Comparison of ENCODE assay signal across 21 cellular contexts in genomic region chr2:178394816-178395215, GRCh38. TPM values are rescaled to one million over a fixed set of nuclear protein-coding genes. Genes with fewer than 3 reads are reported as not detected.
DNase-seq lines count a peak whose midpoint lies in the region; TF ChIP-seq lines count a peak whose summit lies in the region.
"Had no signal": no experiment of that assay in that cellular context is flagged by ENCODE, and none has a peak within 500 bp of the region (broad histone marks: within the 10 kb centered on the region; RNA-seq: fewer than 3 reads in every experiment).

No MANE protein-coding gene starts in this region.

- no peaks in the 10 kb centered on the region for H3F3A ChIP-seq in SK-N-SH (replicated peaks; ENCODE audit: insufficient read depth)

- no peak overlapping the region for H3K4me3 Mint-ChIP-seq in mesothelial cell of epicardium
- H3K4me3 Mint-ChIP-seq: B cell; CD4-positive, CD25-positive, alpha-beta regulatory T cell; CD8-positive, alpha-beta T cell; HFFc6 had no signal

- H3K27ac Mint-ChIP-seq in mesothelial cell of epicardium, result no peak overlapping the region
- H3K27ac Mint-ChIP-seq: B cell; CD4-positive, CD25-positive, alpha-beta regulatory T cell; CD8-positive, alpha-beta T cell; HFFc6 had no signal

- DNase-seq in NCI-H524 (lab: John Stamatoyannopoulos, UW) (peak; percentile 14 to 52), NCI-H524 treated with DMSO at 0.1 percent for 48 hours (lab: John Stamatoyannopoulos, UW) (no peak), D341Med (ENCODE audit: low spot score) (peak; percentile 37), NCI-H82 (lab: John Stamatoyannopoulos, UW) (peak; percentile 70), WERI-Rb-1 (peak; percentile 50), H7 (no peak), SK-N-SH (no peak), mesothelial cell of epicardium (ENCODE audit: low spot score in 2 of 2, unreplicated experiment in 2 of 2) (no peak)
- DNase-seq: Caco-2; CD4-positive, CD25-positive, alpha-beta regulatory T cell; CD8-positive, alpha-beta T cell; DMS53; DMS79 treated with DMSO at 0.1 percent for 48 hours; GF-D8; GOT3; HFFc6 had no signal

- no peak for TF ChIP-seq RAD21 in SK-N-SH (IDR thresholded peaks at IDR 0.05; ENCODE audit: low read length)

- POLR2A ChIA-PET in SK-N-SH (lab: Yijun Ruan, JAX), result interaction anchor here (1.3 kb wide), 1 partner anchor 18 kb away, joined by 7 read pairs; no protein-coding TSS in a partner anchor

- H3K4me2 ChIP-seq in SK-N-SH, result no peak overlapping the region
- H3K4me2 ChIP-seq: BLaER1 had no signal

- peak overlapping the region; percentile 79 for H3K27ac ChIP-seq in WERI-Rb-1
- H3K27ac ChIP-seq in SK-N-SH (ENCODE audit: low read depth in 2 of 2, low read length in 1 of 2), result no peak overlapping the region
- H3K27ac ChIP-seq: 22Rv1, BLaER1, C4-2B had no signal

- H3K36me3 ChIP-seq in WERI-Rb-1 (peaks cover 13% of the 10 kb centered on the region), H7 (replicated peaks; ENCODE audit: control insufficient read depth, insufficient read depth, low read length) (no peaks in the 10 kb centered on the region), SK-N-SH (replicated peaks in 1 of 2; ENCODE audit: control insufficient read depth in 1 of 2, insufficient read depth in 2 of 2, low read length in 1 of 2) (peaks cover 0 to 4% of the 10 kb centered on the region in 2 experiments)
- H3K36me3 ChIP-seq: BLaER1 had no signal

- H2AFZ ChIP-seq in SK-N-SH (ENCODE audit: low read depth), result no peak overlapping the region

- H3K4me3 ChIP-seq in WERI-Rb-1 (ENCODE audit: low read depth, low read length), result no peak overlapping the region
- no peak overlapping the region for H3K4me3 ChIP-seq in H7 (ENCODE audit: insufficient read depth, low read depth, low read length)
- no peak overlapping the region for H3K4me3 ChIP-seq in SK-N-SH (ENCODE audit: low read depth in 2 of 2, low read length in 1 of 2)
- H3K4me3 ChIP-seq: BLaER1 had no signal

- peaks cover 3% of the 10 kb centered on the region for H3K4me1 Mint-ChIP-seq in mesothelial cell of epicardium
- H3K4me1 Mint-ChIP-seq: B cell; CD4-positive, CD25-positive, alpha-beta regulatory T cell had no signal

- peaks cover 0 to 3% of the 10 kb centered on the region in 2 experiments; a peak in 1 of 4 replicates for H3K4me1 ChIP-seq in SK-N-SH (ENCODE audit: control insufficient read depth in 1 of 2, insufficient read depth in 2 of 2, low read depth in 1 of 2, low read length in 1 of 2)

- no peaks in the 10 kb centered on the region for H3K79me2 ChIP-seq in SK-N-SH (ENCODE audit: insufficient read depth)

- H3K9me3 Mint-ChIP-seq in mesothelial cell of epicardium, result no peaks in the 10 kb centered on the region
- H3K9me3 Mint-ChIP-seq: CD4-positive, CD25-positive, alpha-beta regulatory T cell; CD8-positive, alpha-beta T cell; HFFc6 had no signal

- TF ChIP-seq CTCF in WERI-Rb-1 (IDR thresholded peaks at IDR 0.05; ENCODE audit: low read depth, low read length), result no peak
- no peak for TF ChIP-seq CTCF in SK-N-SH (IDR thresholded peaks at IDR 0.05)
- no peak for TF ChIP-seq CTCF in mesothelial cell of epicardium (IDR thresholded peaks at IDR 0.05; ENCODE audit: unreplicated experiment)

- CTCF ChIA-PET in SK-N-SH (lab: Yijun Ruan, JAX), result interaction anchor here (0.8 to 14.9 kb wide), 7 partner anchors 10 to 283 kb away, joined by 3 to 199 read pairs (median 4); no protein-coding TSS in a partner anchor

- H3K9ac ChIP-seq in SK-N-SH, result no peak overlapping the region
- H3K9ac ChIP-seq: BLaER1 had no signal

- H3K36me3 Mint-ChIP-seq in mesothelial cell of epicardium, result no peaks in the 10 kb centered on the region
- H3K36me3 Mint-ChIP-seq: CD4-positive, CD25-positive, alpha-beta regulatory T cell; CD8-positive, alpha-beta T cell had no signal

- H3K9me2 ChIP-seq in SK-N-SH, result no peaks in the 10 kb centered on the region

- no peaks in the 10 kb centered on the region for H4K20me1 ChIP-seq in SK-N-SH (ENCODE audit: insufficient read depth)
- H4K20me1 ChIP-seq: BLaER1 had no signal

- no peaks in the 10 kb centered on the region for H3K27me3 Mint-ChIP-seq in mesothelial cell of epicardium (ENCODE audit: low read depth)
- H3K27me3 Mint-ChIP-seq: B cell had no signal

- TF ChIP-seq EP300 in SK-N-SH (IDR thresholded peaks at IDR 0.05; ENCODE audit: borderline replicate concordance in 1 of 2, low read depth in 1 of 2, low read length in 1 of 2), result no peak

- H3K9me3 ChIP-seq in WERI-Rb-1 (ENCODE audit: severe bottlenecking), result no peaks in the 10 kb centered on the region
- no peaks in the 10 kb centered on the region for H3K9me3 ChIP-seq in SK-N-SH
- H3K9me3 ChIP-seq: BLaER1, Caco-2 had no signal

- H3K27me3 ChIP-seq in WERI-Rb-1 (ENCODE audit: insufficient read depth, low read depth, severe bottlenecking) (no peaks in the 10 kb centered on the region), H7 (ENCODE audit: control insufficient read depth, insufficient read depth, low read length) (no peaks in the 10 kb centered on the region), SK-N-SH (ENCODE audit: insufficient read depth) (no peaks in the 10 kb centered on the region)
- H3K27me3 ChIP-seq: BLaER1 had no signal

TF ChIP-seq in SK-N-SH, 30 proteins besides CTCF, POLR2A, EP300 and RAD21:
- TF ChIP-seq PBX3 (IDR thresholded peaks at IDR 0.05) (no peak), POLR2AphosphoS5 (IDR thresholded peaks at IDR 0.05; ENCODE audit: low read depth, low read length) (no peak), ZBTB33 (IDR thresholded peaks at IDR 0.05; ENCODE audit: borderline replicate concordance, low read depth) (no peak), REST (IDR thresholded peaks at IDR 0.05; ENCODE audit: low read depth, low read length) (no peak), NFIC (IDR thresholded peaks at IDR 0.05; ENCODE audit: borderline replicate concordance) (no peak), EZH2phosphoT487 (IDR thresholded peaks at IDR 0.05; ENCODE audit: borderline replicate concordance, low read depth) (no peak), ELF1 (IDR thresholded peaks at IDR 0.05) (no peak), RCOR1 (IDR thresholded peaks at IDR 0.05; ENCODE audit: low read length) (no peak), YY1 (IDR thresholded peaks at IDR 0.05; ENCODE audit: low read depth) (no peak)
TF ChIP-seq in SK-N-SH: peak in this region for 0.

RNA-seq across cellular contexts. Expression of gene PRKRA, which starts 56.2 kb away (rescaled TPM):
- total RNA-seq in H7 (2014; rRNA removed; shearing (Covaris generic)), result 67.2 and 81.3 TPM in 2 replicates
- 35.7 and 44.3 TPM in 2 replicates for polyA plus RNA-seq in SK-N-SH (2012; rRNA removed)
- polyA plus RNA-seq in SK-N-SH (2012; cell fraction: cytosol; rRNA removed), result 42.6 and 44.6 TPM in 2 replicates
- 38.9 and 48.6 TPM in 2 replicates for polyA plus RNA-seq in SK-N-SH (2012; cell fraction: nucleus; rRNA removed)
- total RNA-seq in mesothelial cell of epicardium, result 67.2 to 70.7 TPM (median 70.3 TPM) in 3 replicates

RNA-seq across cellular contexts. Expression of gene PJVK, which starts 56.4 kb away (rescaled TPM):
- total RNA-seq in H7 (2014; rRNA removed; shearing (Covaris generic)), result 0.63 and 1.2 TPM in 2 replicates
- 5.3 and 10.8 TPM in 2 replicates for polyA plus RNA-seq in SK-N-SH (2012; rRNA removed)
- 1.8 TPM in 2 replicates for polyA plus RNA-seq in SK-N-SH (2012; cell fraction: cytosol; rRNA removed)
- polyA plus RNA-seq in SK-N-SH (2012; cell fraction: nucleus; rRNA removed), result 21.4 and 54.0 TPM in 2 replicates
- 12.1 to 13.8 TPM (median 12.2 TPM) in 3 replicates for total RNA-seq in mesothelial cell of epicardium
- total RNA-seq: Daoy had no signal

Comparison
In these comparisons a context has a peak if more than half of its experiments do, and no peak if none do; other contexts are left out.
1. DNase-seq: peak in NCI-H524 (2 of 2), D341Med (single experiment), NCI-H82 (single experiment) and WERI-Rb-1 (single experiment); none in NCI-H524 treated with DMSO at 0.1 percent for 48 hours (single experiment), H7 (single experiment), SK-N-SH (single experiment) and mesothelial cell of epicardium (0 of 2).